8 cellular contexts compared by ENCODE assay signal in the genomic region with DNA sequence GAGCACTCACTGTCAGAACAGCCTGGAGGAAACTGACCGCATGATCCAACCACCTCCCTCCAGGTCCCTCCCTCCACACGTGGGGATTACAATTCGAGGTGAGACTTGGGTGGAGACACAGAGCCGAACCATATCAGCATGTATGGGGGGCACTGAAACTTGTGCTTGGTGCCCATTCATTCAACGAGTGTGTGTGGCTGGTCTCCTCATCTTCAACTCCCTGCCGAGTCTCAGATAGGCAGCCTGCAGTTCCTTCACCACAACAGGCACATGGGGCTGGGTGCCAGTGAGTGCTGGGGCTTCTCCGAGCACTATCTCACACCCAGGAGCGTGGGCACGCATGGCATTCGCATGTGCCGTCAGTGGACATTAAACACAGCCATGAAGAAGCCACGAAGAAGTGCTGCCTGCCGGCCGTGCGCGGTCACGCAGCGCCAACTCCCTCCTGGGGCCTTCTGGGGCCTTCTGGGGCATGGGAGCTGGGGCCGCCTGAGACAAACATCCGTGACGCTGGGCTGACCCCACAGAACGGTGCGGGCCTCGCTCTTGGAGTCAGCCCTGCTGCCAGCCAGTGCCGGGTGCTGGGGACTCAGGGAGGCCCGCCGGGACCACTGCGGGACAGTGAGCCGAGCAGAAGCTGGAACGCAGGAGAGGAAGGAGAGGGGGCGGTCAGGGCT. TPM values are rescaled to one million over a fixed set of nuclear protein-coding genes. Genes with fewer than 3 reads are reported as not detected.
DNase-seq lines count a peak whose midpoint lies in the region; ATAC-seq and TF ChIP-seq lines count a peak whose summit lies in the region.

No MANE protein-coding gene starts in this region.

- ATAC-seq in Right ventricle myocardium inferior (no peak), gastrocnemius medialis (peak; percentile 3 to 5), GM19452 (IDR thresholded peaks at IDR 0.05; ENCODE audit: unreplicated experiment) (no peak), HG03196 (IDR thresholded peaks at IDR 0.05; ENCODE audit: unreplicated experiment) (no peak)

- DNase-seq in cardiac muscle cell (ENCODE audit: low read depth in 1 of 2, low spot score in 1 of 2): no peak
- no peak for DNase-seq in Right ventricle myocardium inferior (ENCODE audit: missing footprints)
- no peak for DNase-seq in RWPE1 (ENCODE audit: low spot score)
- no peak for DNase-seq in fibroblast of pulmonary artery (ENCODE audit: low read depth)
- DNase-seq in gastrocnemius medialis: no peak
- DNase-seq in GM13977 (ENCODE audit: low spot score): no peak

- H3K36me3 ChIP-seq in cardiac muscle cell (no peaks in the 10 kb centered on the region), gastrocnemius medialis (peaks cover 0 to 14% of the 10 kb centered on the region in 2 donors)

- H3K27ac ChIP-seq in cardiac muscle cell (peak overlapping the region; percentile 72), RWPE1 (peak overlapping the region; percentile 89), gastrocnemius medialis (peak overlapping the region; percentile 91 to 96 (median 92))

- CTCF ChIA-PET in RWPE1 (lab: Yijun Ruan, JAX): interaction anchor here (0.6 to 1.7 kb wide), 3 partner anchors 15 to 166 kb away, joined by 4 to 8 read pairs (median 4); partner anchors contain the start of gene PTK6

- in situ Hi-C loops in gastrocnemius medialis (cut with MboI; ENCODE audit: low sequenced_read_pairs in 4 of 4) (loop anchor here in 1 of 4 donors (10.0 kb wide), 1 partner anchor 57 kb away; no protein-coding TSS in a partner anchor), GM13977 (cut with MboI; ENCODE audit: low pct_unique_long_range_greater_than_20kb, low sequenced_read_pairs, unreplicated experiment) (no loop called here)

- H3K4me3 ChIP-seq in cardiac muscle cell: no peak overlapping the region
- peak overlapping the region; percentile 88 for H3K4me3 ChIP-seq in fibroblast of pulmonary artery (replicated peaks; ENCODE audit: low read depth, low read length)
- peak overlapping the region; percentile 78 to 94 (median 89) for H3K4me3 ChIP-seq in gastrocnemius medialis

- H3K4me1 ChIP-seq in cardiac muscle cell (ENCODE audit: low read depth) (no peaks in the 10 kb centered on the region), gastrocnemius medialis (peaks cover 22 to 33% of the 10 kb centered on the region in 2 donors)

- H3K9me3 ChIP-seq in cardiac muscle cell (ENCODE audit: low read depth) (no peaks in the 10 kb centered on the region), gastrocnemius medialis (no peaks in the 10 kb centered on the region)

- H3K27me3 ChIP-seq in cardiac muscle cell: peaks cover 3% of the 10 kb centered on the region
- H3K27me3 ChIP-seq in gastrocnemius medialis: peaks cover 4 to 7% (median 4%) of the 10 kb centered on the region in 3 donors

- TF ChIP-seq POLR2A in gastrocnemius medialis (IDR thresholded peaks at IDR 0.05): no peak

- intact Hi-C loops in Right ventricle myocardium inferior (cut with DNase I): no loop called here
- intact Hi-C loops in gastrocnemius medialis (cut with DNase I; ENCODE audit: low total_unique reads): no loop called here

- POLR2A ChIA-PET in RWPE1 (lab: Yijun Ruan, JAX; ENCODE audit: low non-redundant PET): interaction anchor here (0.5 to 1.2 kb wide), 4 partner anchors 9 to 89 kb away, joined by 3 to 7 read pairs (median 5); partner anchors contain the start of gene GMEB2

- TF ChIP-seq CTCF in cardiac muscle cell (IDR thresholded peaks at IDR 0.05; ENCODE audit: low read depth, low read length) (no peak), RWPE1 (conservative IDR thresholded peaks at IDR 0.05; ENCODE audit: low read depth) (no peak), fibroblast of pulmonary artery (IDR thresholded peaks at IDR 0.05; ENCODE audit: low read length, missing control alignments) (no peak), gastrocnemius medialis (IDR thresholded peaks at IDR 0.05 in 4 of 5, conservative IDR thresholded peaks at IDR 0.05 in 1 of 5) (no peak), GM13977 (IDR thresholded peaks at IDR 0.05; ENCODE audit: extremely low read depth, insufficient read depth, missing control alignments) (no peak)

RNA-seq across cellular contexts. Expression of gene RTEL1, which starts 0.7 kb away (rescaled TPM):
- 14.9 TPM in 2 replicates for total RNA-seq in cardiac muscle cell
- polyA plus RNA-seq in cardiac muscle cell: 14.8 and 15.8 TPM in 2 replicates
- total RNA-seq in Right ventricle myocardium inferior: 9.0 TPM
- 1 to 10 TPM; 2.4 to 9.1 (median 6.0) TPM for total RNA-seq in gastrocnemius medialis

RNA-seq across cellular contexts. Expression of gene STMN3, which starts 4.2 kb away (rescaled TPM):
- total RNA-seq in cardiac muscle cell (6.6 and 18.4 TPM in 2 replicates), Right ventricle myocardium inferior (7.1 TPM), gastrocnemius medialis (1 to 10 TPM in 1 of 4 donors, under 1 TPM in 3; 0.51 to 1.9 (median 0.88) TPM)
- 5.7 and 9.9 TPM in 2 replicates for polyA plus RNA-seq in cardiac muscle cell

RNA-seq across cellular contexts. Expression of gene GMEB2, which starts 30.5 kb away (rescaled TPM):
- total RNA-seq in cardiac muscle cell (10.9 and 15.4 TPM in 2 replicates), Right ventricle myocardium inferior (6.1 TPM), gastrocnemius medialis (10 to 100 TPM in 1 of 4 donors, 1 to 10 TPM in 3; 6.1 to 14.3 (median 6.8) TPM)
- polyA plus RNA-seq in cardiac muscle cell: 10.8 and 11.4 TPM in 2 replicates

RNA-seq across cellular contexts. Expression of gene TNFRSF6B, which starts 39.1 kb away (rescaled TPM):
- total RNA-seq in cardiac muscle cell (9.5 and 10.3 TPM in 2 replicates), Right ventricle myocardium inferior (1.0 TPM), gastrocnemius medialis (1 to 10 TPM; 1.2 to 4.8 (median 3.1) TPM)
- polyA plus RNA-seq in cardiac muscle cell: 3.3 and 4.9 TPM in 2 replicates

RNA-seq across cellular contexts. Expression of gene ARFRP1, which starts 50.4 kb away (rescaled TPM):
- 46.1 and 61.3 TPM in 2 replicates for total RNA-seq in cardiac muscle cell
- polyA plus RNA-seq in cardiac muscle cell: 75.0 and 85.1 TPM in 2 replicates
- 34.2 TPM for total RNA-seq in Right ventricle myocardium inferior
- 10 to 100 TPM; 26.9 to 35.1 (median 27.8) TPM for total RNA-seq in gastrocnemius medialis

Comparison
In these comparisons a context has a peak if more than half of its experiments do, and no peak if none do; other contexts are left out.
1. ATAC-seq: peak in gastrocnemius medialis (2 of 2); none in Right ventricle myocardium inferior (single experiment), GM19452 (single experiment) and HG03196 (single experiment).
2. Peak in every context shown above with its lines, with median percentiles within 50 percentile points of each other: H3K27ac ChIP-seq.